Comparison of ENCODE assay signal across 8 cellular contexts in the genomic region with DNA sequence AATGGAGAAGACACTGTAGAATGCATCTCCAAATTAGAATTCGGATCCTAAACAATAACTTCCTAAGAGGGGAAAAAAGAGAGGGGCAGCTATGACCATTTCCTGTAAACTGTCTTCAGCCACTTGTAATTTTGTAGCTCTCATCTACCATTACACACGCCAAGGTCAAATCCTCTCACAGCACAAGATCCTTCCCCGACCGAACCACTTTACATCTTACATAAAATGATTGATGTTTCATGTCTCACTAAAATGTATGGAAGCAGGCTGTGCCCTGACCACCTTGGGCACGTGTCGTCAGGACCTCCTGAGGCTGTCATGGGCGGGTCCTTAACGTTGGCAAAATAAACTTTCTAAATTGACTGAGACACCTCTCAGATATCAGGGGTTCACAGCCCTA. TPM values are rescaled to one million over a fixed set of nuclear protein-coding genes. Genes with fewer than 3 reads are reported as not detected.
DNase-seq lines count a peak whose midpoint lies in the region; ATAC-seq, FAIRE-seq and TF ChIP-seq lines count a peak whose summit lies in the region.

No MANE protein-coding gene starts in this region.

- H3K79me2 ChIP-seq in endothelial cell of umbilical vein (ENCODE audit: control insufficient read depth, insufficient read depth, low read length), result no peaks in the 10 kb centered on the region

- H3K4me3 ChIP-seq in Caco-2 (ENCODE audit: low read depth, low read length), result peak overlapping the region; percentile 5
- peak overlapping the region in 1 of 3 experiments; percentile 46 for H3K4me3 ChIP-seq in endothelial cell of umbilical vein (replicated peaks in 1 of 3; ENCODE audit: insufficient read depth in 1 of 3, low read depth in 1 of 3, low read length in 3 of 3)
- peak overlapping the region; percentile 46 for H3K4me3 ChIP-seq in neuron (ENCODE audit: low read length)

- H3K4me1 ChIP-seq in Caco-2 (peaks cover 12% of the 10 kb centered on the region; the same call in 1 of the 2 replicates), endothelial cell of umbilical vein (ENCODE audit: control insufficient read depth, extremely low read depth, insufficient read depth, low read length) (peaks cover 21% of the 10 kb centered on the region), neuron (ENCODE audit: insufficient read depth, low read length) (peaks cover 21% of the 10 kb centered on the region)

- H3K27me3 ChIP-seq in Caco-2 (replicated peaks; ENCODE audit: control insufficient read depth, insufficient read depth, low read length), result no peaks in the 10 kb centered on the region
- no peaks in the 10 kb centered on the region for H3K27me3 ChIP-seq in endothelial cell of umbilical vein (ENCODE audit: control insufficient read depth in 2 of 2, insufficient read depth in 2 of 2, low read length in 2 of 2)
- H3K27me3 ChIP-seq in neuron (ENCODE audit: insufficient read depth, low read length), result no peaks in the 10 kb centered on the region

- POLR2A ChIA-PET in Caco-2 (lab: Charles Lee) (no interaction called here), endothelial cell of umbilical vein (lab: Charles Lee) (no interaction called here)

- H3K4me3 Mint-ChIP-seq in Caco-2 (ENCODE audit: unreplicated experiment), result peak overlapping the region; percentile 66

- no TSS peak for BruUV-seq in Caco-2 (replicated peaks; lab: Mats Ljungman, UMichigan)
- no TSS peak for BruUV-seq in endothelial cell of umbilical vein (replicated peaks; lab: Mats Ljungman, UMichigan)

- no peaks in the 10 kb centered on the region for H3K4me1 Mint-ChIP-seq in Caco-2 (ENCODE audit: low read depth, unreplicated experiment)

- no peaks in the 10 kb centered on the region for H3K9me3 ChIP-seq in Caco-2
- H3K9me3 ChIP-seq in endothelial cell of umbilical vein (replicated peaks; ENCODE audit: control insufficient read depth, insufficient read depth, low read length), result no peaks in the 10 kb centered on the region
- H3K9me3 ChIP-seq in neuron (ENCODE audit: low read length), result no peaks in the 10 kb centered on the region

- CTCF ChIA-PET in Caco-2 (lab: Charles Lee) (no interaction called here), endothelial cell of umbilical vein (lab: Charles Lee) (interaction anchor here (1.3 kb wide), 1 partner anchor 104 kb away, joined by 3 read pairs; no protein-coding TSS in a partner anchor)

- TF ChIP-seq POLR2A in endothelial cell of umbilical vein (IDR thresholded peaks at IDR 0.05; ENCODE audit: low read depth, low read length), result no peak

- dilution Hi-C loops in endothelial cell of umbilical vein (cut with MboI; ENCODE audit: extremely low pct_ligation_motif_present, low sequenced_read_pairs), result no loop called here

- DNase-seq in Caco-2, result no peak
- peak; percentile 41 for DNase-seq in NCI-H2171 treated with DMSO at 0.1 percent for 48 hours (lab: John Stamatoyannopoulos, UW)
- DNase-seq in activated CD4-positive, alpha-beta T cell treated with anti-CD3 and anti-CD28 coated beads, Interleukin-2, amount 50 U/mL, for 1 hour, result peak; percentile 27
- peak; percentile 52 for DNase-seq in endothelial cell of umbilical vein (ENCODE audit: low read depth, low spot score)

- no peaks in the 10 kb centered on the region for H3K36me3 ChIP-seq in Caco-2 (ENCODE audit: control insufficient read depth, insufficient read depth, low read length)
- no peaks in the 10 kb centered on the region for H3K36me3 ChIP-seq in endothelial cell of umbilical vein (ENCODE audit: control insufficient read depth in 2 of 2, extremely low read depth in 1 of 2, insufficient read depth in 2 of 2, low read length in 2 of 2)
- H3K36me3 ChIP-seq in neuron (ENCODE audit: insufficient read depth, low read length), result no peaks in the 10 kb centered on the region

- FAIRE-seq in endothelial cell of umbilical vein (lab: Jason Lieb, UNC), result no peak

- TF ChIP-seq CTCF in Caco-2 (IDR thresholded peaks at IDR 0.05; ENCODE audit: insufficient read depth in 1 of 2, low read depth in 1 of 2, low read length in 1 of 2, severe bottlenecking in 1 of 2, unreplicated experiment in 1 of 2), result no peak
- TF ChIP-seq CTCF in endothelial cell of umbilical vein (IDR thresholded peaks at IDR 0.05; ENCODE audit: extremely low read depth in 1 of 2, insufficient read depth in 1 of 2, low read depth in 1 of 2, low read length in 2 of 2), result no peak

- H3K4me2 ChIP-seq in endothelial cell of umbilical vein (ENCODE audit: insufficient read depth, low read length), result peak overlapping the region; percentile 61

- no peaks in the 10 kb centered on the region for H4K20me1 ChIP-seq in endothelial cell of umbilical vein (replicated peaks; ENCODE audit: control insufficient read depth, extremely low read depth, insufficient read depth, low read length)

- H3K27ac Mint-ChIP-seq in Caco-2 (ENCODE audit: unreplicated experiment), result peak overlapping the region; percentile 76

- H3K27ac ChIP-seq in endothelial cell of umbilical vein (ENCODE audit: insufficient read depth, low read depth, low read length), result peak overlapping the region; percentile 42

- peaks cover 7% of the 10 kb centered on the region for H3K36me3 Mint-ChIP-seq in Caco-2 (ENCODE audit: insufficient read depth, unreplicated experiment)

- no peaks in the 10 kb centered on the region for H3K9me1 ChIP-seq in endothelial cell of umbilical vein (replicated peaks; ENCODE audit: control insufficient read depth, extremely low read depth, insufficient read depth, low read length)

- peak; percentile 14 for ATAC-seq in GM21619 (IDR thresholded peaks at IDR 0.05; ENCODE audit: unreplicated experiment)
- ATAC-seq in HG02571 (IDR thresholded peaks at IDR 0.05; ENCODE audit: unreplicated experiment), result no peak
- no peak for ATAC-seq in HG03095 (IDR thresholded peaks at IDR 0.05; ENCODE audit: unreplicated experiment)

- H2AFZ ChIP-seq in endothelial cell of umbilical vein (ENCODE audit: low read depth, low read length) (peak overlapping the region; percentile 31), neuron (ENCODE audit: low read depth, low read length) (no peak overlapping the region)

- intact Hi-C loops in Caco-2 (cut with micrococcal nuclease; ENCODE audit: unreplicated experiment) (loop anchor here (5.0 kb wide), 2 partner anchors 104 to 1749 kb away; partner anchors contain the start of genes COX7B and MAGT1), endothelial cell of umbilical vein (cut with micrococcal nuclease) (loop anchor here (5.0 kb wide), 1 partner anchor 1874 kb away; no protein-coding TSS in a partner anchor)

- peak overlapping the region; percentile 29 for H3K9ac ChIP-seq in endothelial cell of umbilical vein (replicated peaks; ENCODE audit: extremely low read depth, insufficient read depth, low read length)

- no peaks in the 10 kb centered on the region for H3K9me3 Mint-ChIP-seq in Caco-2 (ENCODE audit: unreplicated experiment)

- H3K27me3 Mint-ChIP-seq in Caco-2 (ENCODE audit: insufficient read depth, unreplicated experiment), result no peaks in the 10 kb centered on the region

TF ChIP-seq in endothelial cell of umbilical vein, 7 proteins besides CTCF, POLR2A, EP300 and RAD21:
- TF ChIP-seq FOS (IDR thresholded peaks at IDR 0.05; ENCODE audit: borderline replicate concordance, insufficient read depth, low read length) (no peak), MAX (IDR thresholded peaks at IDR 0.05; ENCODE audit: insufficient read depth, insufficient read length) (no peak), EZH2 (IDR thresholded peaks at IDR 0.05; ENCODE audit: borderline replicate concordance, low read depth, low read length, severe bottlenecking) (no peak), POLR2AphosphoS5 (IDR thresholded peaks at IDR 0.05; ENCODE audit: insufficient read depth, low read depth, low read length) (no peak), JUN (IDR thresholded peaks at IDR 0.05; ENCODE audit: borderline replicate concordance, insufficient read depth, insufficient read length, low read depth) (no peak), GATA2 (IDR thresholded peaks at IDR 0.05; ENCODE audit: insufficient read depth, insufficient read length, low read depth, low read length) (no peak), MYC (IDR thresholded peaks at IDR 0.05; ENCODE audit: low read depth, low read length) (no peak)

RNA-seq across cellular contexts. Expression of gene PBDC1, which starts 24.1 kb away (rescaled TPM):
- 43.3 and 43.6 TPM in 2 replicates for total RNA-seq in Caco-2 (2022)
- 24.9 and 25.3 TPM in 2 replicates for total RNA-seq in endothelial cell of umbilical vein
- polyA plus RNA-seq in endothelial cell of umbilical vein, result 16.9 and 17.8 TPM in 2 replicates
- 26.6 and 34.3 TPM in 2 replicates for polyA plus RNA-seq in endothelial cell of umbilical vein (2011; cell fraction: cytosol; rRNA removed)
- polyA plus RNA-seq in endothelial cell of umbilical vein (2011; cell fraction: nucleus; rRNA removed), result 11.6 and 13.1 TPM in 2 replicates
- 42.3 and 67.6 TPM in 2 replicates for polyA plus RNA-seq in endothelial cell of umbilical vein (2012)
- 15.6 and 16.7 TPM in 2 replicates for polyA minus RNA-seq in endothelial cell of umbilical vein
- not detected for polyA minus RNA-seq in endothelial cell of umbilical vein (2011; cell fraction: cytosol; rRNA and poly(A)+ RNA removed)
- polyA minus RNA-seq in endothelial cell of umbilical vein (2011; cell fraction: nucleus; rRNA and poly(A)+ RNA removed), result 3.8 and 8.8 TPM in 2 replicates

Comparison
In these comparisons a context has a peak if more than half of its experiments do, and no peak if none do; other contexts are left out.
1. DNase-seq: peak in NCI-H2171 treated with DMSO at 0.1 percent for 48 hours (single experiment), activated CD4-positive, alpha-beta T cell treated with anti-CD3 and anti-CD28 coated beads, Interleukin-2, amount 50 U/mL, for 1 hour (single experiment) and endothelial cell of umbilical vein (single experiment); none in Caco-2 (0 of 2).